In the genomic region with DNA sequence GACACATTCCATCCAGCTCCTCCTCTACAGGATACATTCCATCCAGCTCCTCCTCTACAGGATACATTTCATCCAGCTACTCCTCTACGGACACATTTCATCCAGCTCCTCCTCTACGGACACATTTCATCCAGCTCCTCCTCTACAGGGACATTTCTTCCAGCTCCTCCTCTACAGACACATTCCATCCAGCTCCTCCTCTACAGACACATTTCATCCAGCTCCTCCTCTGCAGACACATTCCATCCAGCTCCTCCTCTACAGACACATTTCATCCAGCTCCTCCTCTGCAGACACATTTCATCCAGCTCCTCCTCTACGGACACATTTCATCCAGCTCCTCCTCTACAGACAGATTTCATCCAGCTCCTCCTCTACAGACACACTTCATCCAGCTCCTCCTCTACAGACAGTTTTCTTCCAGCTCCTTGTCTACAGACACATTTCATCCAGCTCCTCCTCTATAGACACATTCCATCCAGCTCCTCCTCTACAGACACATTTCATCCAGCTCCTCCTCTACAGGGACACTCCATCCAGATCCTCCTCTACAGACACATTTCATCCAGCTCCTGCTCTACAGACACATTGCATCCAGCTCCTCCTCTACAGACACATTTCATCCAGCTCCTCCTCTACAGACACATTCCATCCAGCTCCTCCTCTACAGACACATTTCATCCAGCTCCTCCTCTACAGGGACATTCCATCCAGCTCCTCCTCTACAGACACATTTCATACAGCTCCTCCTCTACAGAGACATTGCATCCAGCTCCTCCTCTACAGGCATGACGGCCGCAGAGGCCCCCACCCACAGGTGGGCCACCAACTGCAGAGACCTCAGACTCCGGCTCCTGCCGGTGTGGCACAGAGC, we compare ENCODE assay signal across 11 cellular contexts. TPM values are rescaled to one million over a fixed set of nuclear protein-coding genes. Genes with fewer than 3 reads are reported as not detected.
DNase-seq lines count a peak whose midpoint lies in the region; ATAC-seq and TF ChIP-seq lines count a peak whose summit lies in the region.
"Not testable (repeated sequence)": the region's sequence is repeated elsewhere in the genome, so short reads cannot be mapped to it uniquely, and the experiment has no call there.
"Had no signal": no experiment of that assay in that cellular context is flagged by ENCODE, and none has a peak within 500 bp of the region (broad histone marks: within the 10 kb centered on the region; RNA-seq: fewer than 3 reads in every experiment).

No MANE protein-coding gene starts in this region.

- H3K9me3 ChIP-seq in BLaER1; HEK293 (ENCODE audit: control insufficient read depth, insufficient read depth, low read depth, low read length); Peyer's patch; stomach: not testable (repeated sequence)

- 78 to 88% (median 82%) methylated on average over 7 of the region's 7 CpGs for WGBS in stomach, 5 donors

- H3K36me3 Mint-ChIP-seq in activated T-cell treated with anti-CD3 and anti-CD28 coated beads, Interleukin-2, amount 50 U/mL, for 72 hours (ENCODE audit: insufficient read depth in 2 of 2): not testable (repeated sequence)
- H3K36me3 Mint-ChIP-seq in chondrocyte (ENCODE audit: low read depth): peaks cover 51% of the 10 kb centered on the region
- H3K36me3 Mint-ChIP-seq in mesothelial cell of epicardium: peaks cover 66% of the 10 kb centered on the region

- H3K27me3 Mint-ChIP-seq in activated T-cell treated with anti-CD3 and anti-CD28 coated beads, Interleukin-2, amount 50 U/mL, for 72 hours (ENCODE audit: low read depth); chondrocyte (ENCODE audit: low read depth); mesothelial cell of epicardium (ENCODE audit: low read depth): not testable (repeated sequence)

- TF ChIP-seq CTCF in HEK293 (tag by site-specific recombination; IDR thresholded peaks at IDR 0.05); Peyer's patch (IDR thresholded peaks at IDR 0.05); chondrocyte (IDR thresholded peaks at IDR 0.05); foreskin keratinocyte (conservative IDR thresholded peaks at IDR 0.05); mesothelial cell of epicardium (IDR thresholded peaks at IDR 0.05; ENCODE audit: unreplicated experiment); stomach (IDR thresholded peaks at IDR 0.05): not testable (repeated sequence)

- H3K4me1 ChIP-seq in BLaER1: peaks cover 44% of the 10 kb centered on the region
- not testable (repeated sequence) for H3K4me1 ChIP-seq in HEK293 (ENCODE audit: control insufficient read depth, insufficient read depth, low read length); foreskin keratinocyte
- H3K4me1 ChIP-seq in Peyer's patch: peaks cover 0 to 16% (median 0%) of the 10 kb centered on the region in 4 donors
- peaks cover 19 to 42% (median 38%) of the 10 kb centered on the region in 4 donors for H3K4me1 ChIP-seq in stomach

- not testable (repeated sequence) for H3K9me3 Mint-ChIP-seq in activated T-cell treated with anti-CD3 and anti-CD28 coated beads, Interleukin-2, amount 50 U/mL, for 72 hours
- H3K9me3 Mint-ChIP-seq in chondrocyte (ENCODE audit: low read depth): peaks cover 22% of the 10 kb centered on the region
- peaks cover 23% of the 10 kb centered on the region for H3K9me3 Mint-ChIP-seq in mesothelial cell of epicardium

- DNase-seq in Peyer's patch (peak in 2 of 3 donors; percentile 27 to 38), foreskin keratinocyte (peak; percentile 85 to 87)
- not testable (repeated sequence) for DNase-seq in activated T-cell treated with anti-CD3 and anti-CD28 coated beads, Interleukin-2, amount 50 U/mL, for 72 hours; chondrocyte (ENCODE audit: low spot score); mesothelial cell of epicardium (ENCODE audit: low spot score in 2 of 2, unreplicated experiment in 2 of 2); stomach

- not testable (repeated sequence) for TF ChIP-seq POLR2A in Peyer's patch (IDR thresholded peaks at IDR 0.05); stomach (IDR thresholded peaks at IDR 0.05)

- H3K36me3 ChIP-seq in BLaER1 (peaks cover 95% of the 10 kb centered on the region), HEK293 (ENCODE audit: control insufficient read depth in 2 of 2, insufficient read depth in 1 of 2, low read length in 2 of 2) (peaks cover 0 to 76% of the 10 kb centered on the region in 2 experiments; a peak in 2 of 3 replicates), Peyer's patch (peaks cover 0 to 71% (median 0%) of the 10 kb centered on the region in 3 donors), stomach (peaks cover 52 to 86% (median 82%) of the 10 kb centered on the region in 4 donors)

- not testable (repeated sequence) for H3K4me2 ChIP-seq in BLaER1

- not testable (repeated sequence) for H3K9ac ChIP-seq in BLaER1

- H3K4me1 Mint-ChIP-seq in activated T-cell treated with anti-CD3 and anti-CD28 coated beads, Interleukin-2, amount 50 U/mL, for 72 hours (ENCODE audit: low read depth); mesothelial cell of epicardium: not testable (repeated sequence)
- peaks cover 25% of the 10 kb centered on the region for H3K4me1 Mint-ChIP-seq in chondrocyte (ENCODE audit: low read depth)

- H3K27ac ChIP-seq in BLaER1 (0 out of 2 replicates have a peak overlapping the region, but pooled peaks have one; percentile 6), foreskin keratinocyte (peak overlapping the region; percentile 80), stomach (peak overlapping the region in 4 of 5 donors; percentile 12 to 86 (median 83))
- not testable (repeated sequence) for H3K27ac ChIP-seq in HEK293 (ENCODE audit: extremely low read depth, low read depth, low read length); Peyer's patch

- peaks cover 86% of the 10 kb centered on the region for H4K20me1 ChIP-seq in BLaER1

- intact Hi-C loops in stomach (cut with DNase I; ENCODE audit: low total_unique reads): not testable (repeated sequence)

- TF ChIP-seq EP300 in stomach (IDR thresholded peaks at IDR 0.05): not testable (repeated sequence)

- H3K27me3 ChIP-seq in BLaER1, Peyer's patch, foreskin keratinocyte, stomach: not testable (repeated sequence)

- CTCF ChIA-PET in HEK293 (lab: Yijun Ruan, JAX): interaction anchor here (0.6 to 0.9 kb wide), 6 partner anchors 52 to 738 kb away, joined by 3 to 4 read pairs (median 3); no protein-coding TSS in a partner anchor

- H3K4me3 Mint-ChIP-seq in activated T-cell treated with anti-CD3 and anti-CD28 coated beads, Interleukin-2, amount 50 U/mL, for 72 hours; chondrocyte (ENCODE audit: unreplicated experiment); mesothelial cell of epicardium: not testable (repeated sequence)

- POLR2A ChIA-PET in HEK293 (lab: Yijun Ruan, JAX): interaction anchor here (0.9 to 3.6 kb wide), 7 partner anchors 9 to 416 kb away, joined by 3 to 37 read pairs (median 4); partner anchors contain the start of gene CLPTM1L

- H3K27ac Mint-ChIP-seq in activated T-cell treated with anti-CD3 and anti-CD28 coated beads, Interleukin-2, amount 50 U/mL, for 72 hours: peak overlapping the region; percentile 9
- peak overlapping the region; percentile 64 for H3K27ac Mint-ChIP-seq in chondrocyte (ENCODE audit: unreplicated experiment)
- H3K27ac Mint-ChIP-seq in mesothelial cell of epicardium: peak overlapping the region; percentile 21

- ATAC-seq in activated T-cell treated with anti-CD3 and anti-CD28 coated beads, Interleukin-2, amount 50 U/mL, for 72 hours (replicated peaks in 1 of 2); foreskin keratinocyte: not testable (repeated sequence)

- not testable (repeated sequence) for H3K4me3 ChIP-seq in BLaER1; HEK293 (ENCODE audit: low read depth, low read length); Peyer's patch; stomach

TF ChIP-seq in HEK293, 187 proteins besides CTCF, POLR2A, EP300 and RAD21 (continues in another document):
- TF ChIP-seq ZNF394 (tag by site-specific recombination; IDR thresholded peaks at IDR 0.05; ENCODE audit: borderline replicate concordance) (peak; percentile 62; the same call in 1 of the 2 replicates), SP3 (tag by site-specific recombination; IDR thresholded peaks at IDR 0.05) (peak; percentile 68), ZNF600 (tag by site-specific recombination; IDR thresholded peaks at IDR 0.05) (peak; percentile 78), WT1 (tag by site-specific recombination; IDR thresholded peaks at IDR 0.05) (peak; percentile 58; the same call in 1 of the 2 replicates)
- TF ChIP-seq, protein P1, sequence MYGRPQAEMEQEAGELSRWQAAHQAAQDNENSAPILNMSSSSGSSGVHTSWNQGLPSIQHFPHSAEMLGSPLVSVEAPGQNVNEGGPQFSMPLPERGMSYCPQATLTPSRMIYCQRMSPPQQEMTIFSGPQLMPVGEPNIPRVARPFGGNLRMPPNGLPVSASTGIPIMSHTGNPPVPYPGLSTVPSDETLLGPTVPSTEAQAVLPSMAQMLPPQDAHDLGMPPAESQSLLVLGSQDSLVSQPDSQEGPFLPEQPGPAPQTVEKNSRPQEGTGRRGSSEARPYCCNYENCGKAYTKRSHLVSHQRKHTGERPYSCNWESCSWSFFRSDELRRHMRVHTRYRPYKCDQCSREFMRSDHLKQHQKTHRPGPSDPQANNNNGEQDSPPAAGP (tag by site-specific recombination; IDR thresholded peaks at IDR 0.05): peak; percentile 47; the same call in 1 of the 2 replicates

RNA-seq across cellular contexts. Expression of gene CLPTM1L, which starts 16.4 kb away (rescaled TPM):
- 100 to 1,000 TPM; 115 to 209 (median 143) TPM for total RNA-seq in Peyer's patch
- 10 to 100 TPM; 78.6 to 80.2 TPM for total RNA-seq in activated T-cell treated with anti-CD3 and anti-CD28 coated beads, Interleukin-2, amount 50 U/mL, for 72 hours
- total RNA-seq in chondrocyte: 75.8 to 108 TPM (median 81.6 TPM) in 3 replicates
- 131 and 137 TPM in 2 replicates for total RNA-seq in foreskin keratinocyte
- polyA plus RNA-seq in foreskin keratinocyte: 110 and 114 TPM in 2 replicates
- 79.3 to 83.9 TPM (median 83.7 TPM) in 3 replicates for total RNA-seq in mesothelial cell of epicardium
- total RNA-seq in stomach: 100 to 1,000 TPM in 4 of 5 donors, 10 to 100 TPM in 1; 90.6 to 202 (median 183) TPM
- 10 to 100 TPM; 60.8 to 72.3 (median 61.9) TPM for polyA plus RNA-seq in stomach

RNA-seq across cellular contexts. Expression of gene TERT, which starts 33.6 kb away (rescaled TPM):
- total RNA-seq in Peyer's patch (1 to 10 TPM in 3 of 4 donors, under 1 TPM in 1; 0.70 to 6.6 (median 1.6) TPM), chondrocyte (not detected in 3 replicates), foreskin keratinocyte (0.04 TPM in 1 of 2 replicates, not detected in the other), mesothelial cell of epicardium (0.16 to 0.33 TPM (median 0.20 TPM) in 3 replicates), stomach (1 to 10 TPM in 1 of 5 donors, under 1 TPM in 1, not detected in 3; 0.37 to 4.0 TPM)
- 1 to 10 TPM; 2.5 to 5.1 TPM for total RNA-seq in activated T-cell treated with anti-CD3 and anti-CD28 coated beads, Interleukin-2, amount 50 U/mL, for 72 hours
- polyA plus RNA-seq in foreskin keratinocyte (not detected in 2 replicates), stomach (under 1 TPM in 2 of 3 donors, not detected in 1; 0.19 to 0.40 TPM)
- total RNA-seq: esophagus muscularis mucosa, left ventricle myocardium inferior had no signal
- polyA plus RNA-seq: neural cell had no signal

Comparison
In these comparisons a context has a peak if more than half of its experiments do, and no peak if none do; other contexts are left out.
1. H3K27ac Mint-ChIP-seq: peak in every context shown above with its lines; median percentile 64 in chondrocyte; 21 in mesothelial cell of epicardium; 9 in activated T-cell treated with anti-CD3 and anti-CD28 coated beads, Interleukin-2, amount 50 U/mL, for 72 hours.